ENCODE assay signal across 18 cellular contexts in genomic region chr4:27000122-27000521, GRCh38.
A peak's percentile ranks its signal among the peaks of the same experiment; 100 is the strongest.
DNase-seq lines count a peak whose midpoint lies in the region; ATAC-seq and TF ChIP-seq lines count a peak whose summit lies in the region.
"Had no signal": no experiment of that assay in that cellular context is flagged by ENCODE, and none has a peak within 500 bp of the region (broad histone marks: within the 10 kb centered on the region; RNA-seq: fewer than 3 reads in every experiment).

No MANE protein-coding gene starts in this region.

- peaks cover 40% of the 10 kb centered on the region for H3K4me1 Mint-ChIP-seq in nephron
- H3K4me1 Mint-ChIP-seq: CD14-positive monocyte had no signal

- no peak overlapping the region for H3K9ac ChIP-seq in Karpas-422 (ENCODE audit: low read length)
- H3K9ac ChIP-seq: GM23248 had no signal

- no peak for TF ChIP-seq CTCF in OCI-LY7 (conservative IDR thresholded peaks at IDR 0.05; ENCODE audit: low read length)
- TF ChIP-seq CTCF in nephron (IDR thresholded peaks at IDR 0.05; ENCODE audit: unreplicated experiment in 3 of 3): no peak

- no peak overlapping the region for H3K4me2 ChIP-seq in Karpas-422 (ENCODE audit: low read depth, low read length, poor library complexity, severe bottlenecking)
- H3K4me2 ChIP-seq in OCI-LY7 (ENCODE audit: low read length): no peak overlapping the region

- H4K20me1 ChIP-seq in Karpas-422 (ENCODE audit: insufficient read depth, low read depth, low read length) (no peaks in the 10 kb centered on the region), OCI-LY7 (ENCODE audit: insufficient read depth, low read length) (no peaks in the 10 kb centered on the region)

- POLR2A ChIA-PET in OCI-LY7 (lab: Charles Lee): interaction anchor here (0.5 to 8.8 kb wide), 7 partner anchors 8 to 176 kb away, joined by 3 to 112 read pairs (median 5); no protein-coding TSS in a partner anchor

- ATAC-seq in GM21390 (IDR thresholded peaks at IDR 0.05; ENCODE audit: unreplicated experiment) (no peak), GM21576 (IDR thresholded peaks at IDR 0.05; ENCODE audit: unreplicated experiment) (no peak)

- H3K36me3 Mint-ChIP-seq in nephron (ENCODE audit: low read depth): peaks cover 4% of the 10 kb centered on the region

- DNase-seq in DMS 273 treated with DMSO at 0.1 percent for 48 hours (lab: John Stamatoyannopoulos, UW): peak; percentile 53
- DNase-seq in Karpas-422: no peak
- no peak for DNase-seq in OCI-LY7 (ENCODE audit: low spot score)
- DNase-seq in activated CD8-positive, alpha-beta memory T cell treated with anti-CD3 and anti-CD28 coated beads for 24 hours: no peak
- DNase-seq: DMS153, GF-D8, NCI-H1105 treated with DMSO at 0.1 percent for 48 hours, NCI-H187, NCI-H510A, NCI-H774 had no signal

- no peaks in the 10 kb centered on the region for H3K27me3 Mint-ChIP-seq in nephron (ENCODE audit: low read depth)

- peak overlapping the region; percentile 23 to 61 (median 48) for H3K27ac Mint-ChIP-seq in nephron

- H3K9me3 Mint-ChIP-seq in nephron: no peaks in the 10 kb centered on the region
- H3K9me3 Mint-ChIP-seq: CD14-positive monocyte; T-helper 2 cell treated with Interferon-gamma antibody and Interleukin-4, amounts not matched to agents 5 μg/mL and 100 μg/mL, for 36 hours had no signal

- peaks cover 80% of the 10 kb centered on the region for H3K79me2 ChIP-seq in Karpas-422 (ENCODE audit: low read length)
- H3K79me2 ChIP-seq in OCI-LY7 (ENCODE audit: insufficient read depth, low read depth, low read length): peaks cover 92% of the 10 kb centered on the region

- H3K4me3 Mint-ChIP-seq in nephron: no peak overlapping the region
- H3K4me3 Mint-ChIP-seq: CD14-positive monocyte; T-helper 2 cell treated with Interferon-gamma antibody and Interleukin-4, amounts not matched to agents 5 μg/mL and 100 μg/mL, for 36 hours had no signal

- H3K27ac ChIP-seq in Karpas-422 (ENCODE audit: low read length) (peak overlapping the region; percentile 52), OCI-LY7 (ENCODE audit: low read depth, low read length, poor library complexity, severe bottlenecking) (peak overlapping the region; percentile 38)
- H3K27ac ChIP-seq: GM23248 had no signal

- no peaks in the 10 kb centered on the region for H3K9me2 ChIP-seq in Karpas-422 (replicated peaks; ENCODE audit: insufficient read depth, low read length)
- no peaks in the 10 kb centered on the region for H3K9me2 ChIP-seq in OCI-LY7 (ENCODE audit: insufficient read depth, low read length)

- intact Hi-C loops in OCI-LY7 (cut with micrococcal nuclease; ENCODE audit: unreplicated experiment): loop anchor here (5.0 kb wide), 1 partner anchor 63 kb away; no protein-coding TSS in a partner anchor

- CTCF ChIA-PET in OCI-LY7 (lab: Charles Lee; ENCODE audit: unreplicated experiment): no interaction called here

- H3K36me3 ChIP-seq in Karpas-422 (ENCODE audit: insufficient read depth, low read length) (peaks cover 34% of the 10 kb centered on the region; the same call in 1 of the 2 replicates), OCI-LY7 (ENCODE audit: insufficient read depth, low read length) (peaks cover 86% of the 10 kb centered on the region)
- H3K36me3 ChIP-seq: HAP-1 had no signal

- H3K4me3 ChIP-seq in Karpas-422 (ENCODE audit: low read length) (no peak overlapping the region), OCI-LY7 (ENCODE audit: low read depth, low read length, poor library complexity, severe bottlenecking) (no peak overlapping the region)
- H3K4me3 ChIP-seq: GM23248, HAP-1, K562 had no signal

- H3K27me3 ChIP-seq in Karpas-422 (ENCODE audit: low read length): no peaks in the 10 kb centered on the region

- BruUV-seq in OCI-LY7 (replicated peaks; lab: Mats Ljungman, UMichigan): no TSS peak

- no peaks in the 10 kb centered on the region for H3K9me3 ChIP-seq in Karpas-422 (ENCODE audit: low read length)
- H3K9me3 ChIP-seq in OCI-LY7 (ENCODE audit: low read length): no peaks in the 10 kb centered on the region
- H3K9me3 ChIP-seq: HAP-1 had no signal

- H3K4me1 ChIP-seq in Karpas-422 (ENCODE audit: low read length) (peaks cover 64% of the 10 kb centered on the region), OCI-LY7 (ENCODE audit: insufficient read depth, low read length, poor library complexity, severe bottlenecking) (peaks cover 65% of the 10 kb centered on the region)

- H2AFZ ChIP-seq in Karpas-422 (ENCODE audit: low read length): no peak overlapping the region
- H2AFZ ChIP-seq in OCI-LY7 (ENCODE audit: low read length): no peak overlapping the region
- H2AFZ ChIP-seq: GM23248 had no signal
